ENCODE assay signal across 25 cellular contexts in genomic region chr11:84407091-84407490, GRCh38.
"Had no signal": no experiment of that assay in that cellular context is flagged by ENCODE, and none has a peak within 500 bp of the region (broad histone marks: within the 10 kb centered on the region; RNA-seq: fewer than 3 reads in every experiment).

No MANE protein-coding gene starts in this region.

- H3K27ac ChIP-seq: neural progenitor cell, ovary, parathyroid adenoma, psoas muscle, right lobe of liver, sigmoid colon, thoracic aorta, thyroid gland, transverse colon, upper lobe of right lung, uterus had no signal

- DNase-seq: naive thymus-derived CD4-positive, alpha-beta T cell; natural killer cell; occipital lobe; ovary; posterior cingulate gyrus; psoas muscle; right cardiac atrium; right lobe of liver; sigmoid colon; small intestine; stimulated activated CD4-positive, alpha-beta T cell treated with anti-CD3 and anti-CD28 coated beads, Interleukin-12 subunit alpha, Interleukin-12 subunit beta, amount 100 ng/mL, for 4 hours; stimulated activated CD4-positive, alpha-beta T cell treated with anti-CD3 and anti-CD28 coated beads, Interleukin-1b, Interleukin-23, amount 100 ng/mL, for 48 hours; stimulated activated CD4-positive, alpha-beta T cell treated with anti-CD3 and anti-CD28 coated beads, Interleukin-4, amount 100 ng/mL, for 1 hour; stimulated activated CD4-positive, alpha-beta T cell treated with anti-CD3 and anti-CD28 coated beads, Interleukin-4, amount 100 ng/mL, for 4 hours; stimulated activated CD8-positive, alpha-beta memory T cell treated with anti-CD3 and anti-CD28 coated beads, Interleukin-4, amount 100 ng/mL, for 48 hours; stimulated activated naive CD4-positive, alpha-beta T cell; stimulated activated naive CD8-positive, alpha-beta T cell treated with anti-CD3 and anti-CD28 coated beads, Interleukin-15, amount 100 ng/mL, for 72 hours; stimulated activated naive CD8-positive, alpha-beta T cell treated with anti-CD3 and anti-CD28 coated beads, Interleukin-15, Interleukin-2, amounts not matched to agents 100 U/mL and 50 U/mL, for 24 hours; thyroid gland; transverse colon; upper lobe of right lung; uterus had no signal

- H3K4me1 ChIP-seq: parathyroid adenoma, psoas muscle, right lobe of liver, sigmoid colon, thyroid gland, transverse colon, upper lobe of right lung, uterus had no signal

- H3K27me3 ChIP-seq: neural progenitor cell, ovary, right lobe of liver, sigmoid colon, thyroid gland, transverse colon, upper lobe of right lung, uterus had no signal

- H3K9me3 ChIP-seq: ovary, psoas muscle, right lobe of liver, sigmoid colon, thoracic aorta, thyroid gland, transverse colon, upper lobe of right lung, uterus had no signal

- H3K4me3 ChIP-seq: neural progenitor cell, ovary, psoas muscle, right lobe of liver, sigmoid colon, thoracic aorta, thyroid gland, transverse colon, upper lobe of right lung, uterus had no signal

- H3K36me3 ChIP-seq: neural progenitor cell, ovary, right lobe of liver, sigmoid colon, thoracic aorta, thyroid gland, transverse colon, upper lobe of right lung, uterus had no signal
